ENCODE assay signal across 8 cellular contexts in the genomic region with DNA sequence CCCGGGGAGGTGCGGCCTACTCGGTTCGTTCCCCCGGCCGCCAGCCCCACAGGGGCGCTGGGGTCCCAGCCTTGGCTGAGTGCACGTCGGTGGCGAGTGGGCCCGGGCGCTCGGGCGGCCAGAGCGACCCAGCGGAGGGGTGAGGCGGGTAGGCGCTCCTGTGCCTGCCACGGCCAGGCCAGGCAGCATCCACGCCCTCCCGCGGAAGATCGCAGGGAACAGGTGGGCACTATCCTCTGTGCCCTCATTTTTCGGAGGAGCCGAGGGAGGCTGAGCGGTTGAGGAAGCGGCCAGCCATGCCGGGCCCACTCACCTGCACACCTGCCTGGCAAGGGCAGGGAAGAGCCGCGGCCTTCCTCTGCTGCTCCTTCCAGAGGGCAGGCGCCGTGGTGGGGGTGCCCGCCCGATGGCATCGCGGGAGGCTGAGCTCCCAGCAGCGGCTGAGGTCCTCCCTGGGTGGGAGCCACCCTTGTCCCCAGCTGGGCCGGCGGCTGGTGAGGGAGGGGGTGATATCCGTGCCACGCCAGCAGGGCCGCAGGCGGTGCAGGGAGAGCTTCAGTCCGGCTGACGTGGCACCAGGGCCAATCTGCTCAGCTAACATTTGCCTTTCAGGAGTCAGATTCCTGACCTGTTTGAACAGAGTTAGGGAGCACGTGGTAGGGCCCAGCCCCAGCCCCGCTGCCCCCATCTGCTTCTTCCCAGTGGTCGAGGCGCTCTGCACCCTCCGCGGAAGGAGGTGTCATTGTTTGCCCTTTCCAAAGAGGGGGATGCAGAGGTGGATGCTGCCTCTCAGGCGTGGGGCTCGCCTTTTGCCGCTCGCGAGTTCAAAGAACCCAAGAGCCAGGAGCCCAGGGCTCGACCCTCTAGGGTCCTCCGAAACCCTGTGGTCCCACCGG. TPM values are rescaled to one million over a fixed set of nuclear protein-coding genes. Genes with fewer than 3 reads are reported as not detected.
DNase-seq lines count a peak whose midpoint lies in the region; ATAC-seq and TF ChIP-seq lines count a peak whose summit lies in the region.

No MANE protein-coding gene starts in this region.

- intact Hi-C loops in CD14-positive monocyte (cut with micrococcal nuclease) = loop anchor here (1.0 to 10.0 kb wide), 6 partner anchors 63 to 240 kb away; a partner anchor contains a TSS

- no peak for DNase-seq in CD14-positive monocyte (ENCODE audit: low spot score)
- peak; percentile 20 to 64 for DNase-seq in foreskin fibroblast
- peak; percentile 26 for DNase-seq in renal cortical epithelial cell (ENCODE audit: low read depth)
- no peak for DNase-seq in GM03348 (ENCODE audit: low spot score)
- no peak for DNase-seq in iPS-NIHi7 (ENCODE audit: extremely low spot score)

- H3K4me3 Mint-ChIP-seq in CD14-positive monocyte = peak overlapping the region; percentile 21 to 43

- peak; percentile 1 for ATAC-seq in HG03135 (IDR thresholded peaks at IDR 0.05; ENCODE audit: unreplicated experiment)
- no peak for ATAC-seq in HG03432 (IDR thresholded peaks at IDR 0.05; ENCODE audit: unreplicated experiment)

- no peak for TF ChIP-seq CTCF in CD14-positive monocyte (IDR thresholded peaks at IDR 0.05)
- no peak for TF ChIP-seq CTCF in WI38 (IDR thresholded peaks at IDR 0.05; ENCODE audit: low read depth, low read length)
- TF ChIP-seq CTCF in foreskin fibroblast (IDR thresholded peaks at IDR 0.05; ENCODE audit: low read depth, low read length) = no peak

- peaks cover 5 to 10% of the 10 kb centered on the region in 2 donors for H3K36me3 Mint-ChIP-seq in CD14-positive monocyte

- H3K9me3 Mint-ChIP-seq in CD14-positive monocyte = no peaks in the 10 kb centered on the region

- peaks cover 17% of the 10 kb centered on the region for H3K4me1 Mint-ChIP-seq in CD14-positive monocyte

- H3K27me3 Mint-ChIP-seq in CD14-positive monocyte (ENCODE audit: low read depth in 3 of 3) = peaks cover 0 to 9% (median 9%) of the 10 kb centered on the region in 3 donors

- H3K27ac Mint-ChIP-seq in CD14-positive monocyte = peak overlapping the region in 3 of 7 donors; percentile 38 to 72 (median 50)

- H3K4me3 ChIP-seq in WI38 (ENCODE audit: low read depth, low read length) (peak overlapping the region; percentile 67), foreskin fibroblast (ENCODE audit: low read depth in 1 of 2, low read length in 2 of 2) (peak overlapping the region; percentile 68 to 70)

RNA-seq across cellular contexts. Expression of a gene that starts 1.6 kb away (rescaled TPM):
- polyA plus RNA-seq in CD14-positive monocyte = 10 to 100 TPM; 11.1 to 19.1 TPM
- total RNA-seq in renal cortical epithelial cell = 20.8 and 69.4 TPM in 2 replicates

RNA-seq across cellular contexts. Expression of a gene that starts 44.8 kb away (rescaled TPM):
- 1 to 10 TPM; 1.0 TPM for polyA plus RNA-seq in CD14-positive monocyte
- total RNA-seq in renal cortical epithelial cell = 4.3 and 11.5 TPM in 2 replicates

Comparison
In these comparisons a context has a peak if more than half of its experiments do, and no peak if none do; other contexts are left out.
1. DNase-seq: peak in foreskin fibroblast (2 of 2) and renal cortical epithelial cell (single experiment); none in CD14-positive monocyte (single experiment), GM03348 (single experiment) and iPS-NIHi7 (single experiment).